15 cellular contexts compared by ENCODE assay signal in the genomic region with DNA sequence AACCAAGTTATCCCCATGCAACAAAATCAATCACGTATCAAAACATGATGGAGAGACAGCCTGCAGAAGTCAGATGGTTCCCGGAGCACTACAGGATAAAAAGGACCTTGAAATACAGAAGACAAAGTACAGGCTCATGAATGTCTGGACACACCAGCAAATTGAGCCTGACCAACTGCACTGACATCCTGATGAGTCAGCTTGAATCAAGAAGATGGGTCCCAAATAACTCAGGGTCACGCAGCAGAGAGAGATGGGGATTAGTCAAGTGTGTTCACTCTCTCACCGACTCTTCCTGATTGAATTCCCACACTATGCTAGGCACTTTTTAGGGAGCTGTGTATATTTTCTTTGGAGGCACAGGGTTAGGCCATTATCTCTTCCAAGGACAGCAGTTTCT.
A peak's percentile ranks its signal among the peaks of the same experiment; 100 is the strongest.
DNase-seq lines count a peak whose midpoint lies in the region; ATAC-seq and TF ChIP-seq lines count a peak whose summit lies in the region.
"Had no signal": no experiment of that assay in that cellular context is flagged by ENCODE, and none has a peak within 500 bp of the region (broad histone marks: within the 10 kb centered on the region; RNA-seq: fewer than 3 reads in every experiment).

No MANE protein-coding gene starts in this region.

- H3K79me2 ChIP-seq in osteoblast (ENCODE audit: insufficient read depth, low read length), result no peaks in the 10 kb centered on the region

- H3K4me3 ChIP-seq in osteoblast (ENCODE audit: insufficient read depth, low read length), result no peak overlapping the region
- H3K4me3 ChIP-seq: lung, psoas muscle had no signal

- no peaks in the 10 kb centered on the region for H4K20me1 ChIP-seq in osteoblast (ENCODE audit: insufficient read depth, low read length)

- H3K9me3 ChIP-seq in osteoblast (ENCODE audit: low read depth, low read length), result no peaks in the 10 kb centered on the region
- H3K9me3 ChIP-seq: psoas muscle had no signal

- H3K27me3 ChIP-seq in osteoblast (ENCODE audit: insufficient read depth, low read length), result no peaks in the 10 kb centered on the region

- no peak for TF ChIP-seq CTCF in osteoblast (IDR thresholded peaks at IDR 0.05; ENCODE audit: extremely low read depth, low read depth, low read length)

- H3K27ac ChIP-seq in osteoblast (ENCODE audit: low read depth, low read length), result peak overlapping the region; percentile 49
- H3K27ac ChIP-seq: psoas muscle had no signal

- H3K4me2 ChIP-seq in osteoblast (ENCODE audit: insufficient read depth, low read length), result no peak overlapping the region

- CTCF ChIA-PET in HEK293T (lab: Yijun Ruan, JAX), result interaction anchor here (1.7 to 3.1 kb wide), 3 partner anchors 8 to 224 kb away, joined by 4 to 21 read pairs (median 9); no protein-coding TSS in a partner anchor

- POLR2A ChIA-PET in HEK293T (lab: Yijun Ruan, JAX), result no interaction called here

- peak; percentile 82 for DNase-seq in EH (ENCODE audit: low read depth)
- peak; percentile 32 for DNase-seq in fibroblast of gingiva (ENCODE audit: low read depth)
- DNase-seq in osteoblast (ENCODE audit: insufficient read length, low spot score, missing footprints), result peak; percentile 59
- DNase-seq in stimulated activated CD4-positive, alpha-beta T cell treated with anti-CD3 and anti-CD28 coated beads, Interleukin-12 subunit alpha, Interleukin-12 subunit beta, amount 100 ng/mL, for 4 hours, result no peak
- DNase-seq in T-helper 2 cell, result no peak
- DNase-seq in HEK293T (ENCODE audit: extremely low spot score), result no peak
- DNase-seq: activated T-cell treated with anti-CD3 and anti-CD28 coated beads, Interleukin-2, amount 50 U/mL, for 24 hours; anterior cingulate cortex; effector CD8-positive, alpha-beta T cell; psoas muscle; stimulated activated CD4-positive, alpha-beta T cell treated with anti-CD3 and anti-CD28 coated beads, Interleukin-4, amount 100 ng/mL, for 24 hours had no signal

- ATAC-seq in SK-N-SH treated with all-trans-retinoic acid at 6 μM for 48 hours, result peak; percentile 67
- ATAC-seq in GM18868 (IDR thresholded peaks at IDR 0.05; ENCODE audit: unreplicated experiment), result no peak
- ATAC-seq: activated CD4-positive, CD25-positive, alpha-beta regulatory T cell treated with anti-CD3 and anti-CD28 coated beads, Interleukin-2, amount 50 U/mL, for 24 hours had no signal

- H3K4me1 ChIP-seq in osteoblast (ENCODE audit: insufficient read depth, low read length), result peaks cover 16% of the 10 kb centered on the region

- no peak overlapping the region for H2AFZ ChIP-seq in osteoblast (ENCODE audit: low read length)

- peaks cover 14% of the 10 kb centered on the region for H3K36me3 ChIP-seq in osteoblast (ENCODE audit: insufficient read depth, low read length)

TF ChIP-seq in SK-N-SH treated with all-trans-retinoic acid at 6 μM for 48 hours, 23 proteins besides CTCF, POLR2A, EP300 and RAD21:
- no peak for TF ChIP-seq ESRRG (CRISPR knock-in tag; IDR thresholded peaks at IDR 0.05)
- no peak for TF ChIP-seq TOX (CRISPR knock-in tag; IDR thresholded peaks at IDR 0.05; ENCODE audit: borderline replicate concordance)
- no peak for TF ChIP-seq ZC3H10 (CRISPR knock-in tag; IDR thresholded peaks at IDR 0.05)
- TF ChIP-seq, protein P1, sequence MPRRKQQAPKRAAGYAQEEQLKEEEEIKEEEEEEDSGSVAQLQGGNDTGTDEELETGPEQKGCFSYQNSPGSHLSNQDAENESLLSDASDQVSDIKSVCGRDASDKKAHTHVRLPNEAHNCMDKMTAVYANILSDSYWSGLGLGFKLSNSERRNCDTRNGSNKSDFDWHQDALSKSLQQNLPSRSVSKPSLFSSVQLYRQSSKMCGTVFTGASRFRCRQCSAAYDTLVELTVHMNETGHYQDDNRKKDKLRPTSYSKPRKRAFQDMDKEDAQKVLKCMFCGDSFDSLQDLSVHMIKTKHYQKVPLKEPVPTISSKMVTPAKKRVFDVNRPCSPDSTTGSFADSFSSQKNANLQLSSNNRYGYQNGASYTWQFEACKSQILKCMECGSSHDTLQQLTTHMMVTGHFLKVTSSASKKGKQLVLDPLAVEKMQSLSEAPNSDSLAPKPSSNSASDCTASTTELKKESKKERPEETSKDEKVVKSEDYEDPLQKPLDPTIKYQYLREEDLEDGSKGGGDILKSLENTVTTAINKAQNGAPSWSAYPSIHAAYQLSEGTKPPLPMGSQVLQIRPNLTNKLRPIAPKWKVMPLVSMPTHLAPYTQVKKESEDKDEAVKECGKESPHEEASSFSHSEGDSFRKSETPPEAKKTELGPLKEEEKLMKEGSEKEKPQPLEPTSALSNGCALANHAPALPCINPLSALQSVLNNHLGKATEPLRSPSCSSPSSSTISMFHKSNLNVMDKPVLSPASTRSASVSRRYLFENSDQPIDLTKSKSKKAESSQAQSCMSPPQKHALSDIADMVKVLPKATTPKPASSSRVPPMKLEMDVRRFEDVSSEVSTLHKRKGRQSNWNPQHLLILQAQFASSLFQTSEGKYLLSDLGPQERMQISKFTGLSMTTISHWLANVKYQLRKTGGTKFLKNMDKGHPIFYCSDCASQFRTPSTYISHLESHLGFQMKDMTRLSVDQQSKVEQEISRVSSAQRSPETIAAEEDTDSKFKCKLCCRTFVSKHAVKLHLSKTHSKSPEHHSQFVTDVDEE (CRISPR knock-in tag; IDR thresholded peaks at IDR 0.05), result no peak
TF ChIP-seq in SK-N-SH treated with all-trans-retinoic acid at 6 μM for 48 hours: peak in this region for 0.

TF ChIP-seq in HEK293T, 16 proteins besides CTCF, POLR2A, EP300 and RAD21:
- no peak for TF ChIP-seq BHLHE40 (IDR thresholded peaks at IDR 0.05; ENCODE audit: borderline replicate concordance)
- TF ChIP-seq CTBP1 (IDR thresholded peaks at IDR 0.05; ENCODE audit: borderline replicate concordance), result no peak
- no peak for TF ChIP-seq TARDBP (IDR thresholded peaks at IDR 0.05)
- TF ChIP-seq L3MBTL2 (conservative IDR thresholded peaks at IDR 0.05), result no peak
- no peak for TF ChIP-seq ARNT (IDR thresholded peaks at IDR 0.05)
- no peak for TF ChIP-seq LEF1 (IDR thresholded peaks at IDR 0.05; ENCODE audit: borderline replicate concordance)
- no peak for TF ChIP-seq FOXM1 (IDR thresholded peaks at IDR 0.05; ENCODE audit: borderline replicate concordance)
- no peak for TF ChIP-seq ELF4 (IDR thresholded peaks at IDR 0.05)
- TF ChIP-seq, protein P2, sequence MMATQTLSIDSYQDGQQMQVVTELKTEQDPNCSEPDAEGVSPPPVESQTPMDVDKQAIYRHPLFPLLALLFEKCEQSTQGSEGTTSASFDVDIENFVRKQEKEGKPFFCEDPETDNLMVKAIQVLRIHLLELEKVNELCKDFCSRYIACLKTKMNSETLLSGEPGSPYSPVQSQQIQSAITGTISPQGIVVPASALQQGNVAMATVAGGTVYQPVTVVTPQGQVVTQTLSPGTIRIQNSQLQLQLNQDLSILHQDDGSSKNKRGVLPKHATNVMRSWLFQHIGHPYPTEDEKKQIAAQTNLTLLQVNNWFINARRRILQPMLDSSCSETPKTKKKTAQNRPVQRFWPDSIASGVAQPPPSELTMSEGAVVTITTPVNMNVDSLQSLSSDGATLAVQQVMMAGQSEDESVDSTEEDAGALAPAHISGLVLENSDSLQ (IDR thresholded peaks at IDR 0.05), result no peak

Comparison
In these comparisons a context has a peak if more than half of its experiments do, and no peak if none do; other contexts are left out.
1. DNase-seq: peak in EH (single experiment), fibroblast of gingiva (single experiment) and osteoblast (single experiment); none in stimulated activated CD4-positive, alpha-beta T cell treated with anti-CD3 and anti-CD28 coated beads, Interleukin-12 subunit alpha, Interleukin-12 subunit beta, amount 100 ng/mL, for 4 hours (single experiment), T-helper 2 cell (0 of 5) and HEK293T (single experiment).